In genomic region chr5:86766103-86766502, GRCh38 we compare ENCODE assay signal across 15 cellular contexts.
DNase-seq lines count a peak whose midpoint lies in the region; TF ChIP-seq lines count a peak whose summit lies in the region.
"Had no signal": no experiment of that assay in that cellular context is flagged by ENCODE, and none has a peak within 500 bp of the region (broad histone marks: within the 10 kb centered on the region; RNA-seq: fewer than 3 reads in every experiment).

No MANE protein-coding gene starts in this region.

- H2AFZ ChIP-seq in SK-N-SH (ENCODE audit: low read depth) = no peak overlapping the region
- H2AFZ ChIP-seq: GM23338 had no signal

- BruUV-seq in A673 (replicated peaks; lab: Mats Ljungman, UMichigan) = no TSS peak

- no peak for TF ChIP-seq RAD21 in SK-N-SH (IDR thresholded peaks at IDR 0.05; ENCODE audit: low read length)

- H3K4me3 Mint-ChIP-seq in endothelial cell (ENCODE audit: unreplicated experiment) = no peak overlapping the region
- H3K4me3 Mint-ChIP-seq: B cell; CD4-positive, alpha-beta T cell; GM23338 had no signal

- H3K36me3 ChIP-seq in A673 (ENCODE audit: insufficient read depth, low read length, poor library complexity, severe bottlenecking) = no peaks in the 10 kb centered on the region
- H3K36me3 ChIP-seq in SK-N-SH (replicated peaks in 1 of 2; ENCODE audit: control insufficient read depth in 1 of 2, insufficient read depth in 2 of 2, low read length in 1 of 2) = no peaks in the 10 kb centered on the region

- DNase-seq in A673 (ENCODE audit: low spot score) (peak; percentile 4), G401 (ENCODE audit: low spot score) (peak; percentile 87), cerebellum (ENCODE audit: low spot score) (peak; percentile 34), putamen (ENCODE audit: low spot score) (peak; percentile 73), endothelial cell (ENCODE audit: low spot score) (no peak), SK-N-SH (no peak), DMS153 (lab: John Stamatoyannopoulos, UW) (no peak)
- DNase-seq: CD4-positive, alpha-beta T cell; DMS53; H7; IMR-90; KBM-7 had no signal

- H3K9me3 ChIP-seq in A673 (ENCODE audit: low read depth, low read length, poor library complexity, severe bottlenecking) (no peaks in the 10 kb centered on the region), SK-N-SH (no peaks in the 10 kb centered on the region)

- intact Hi-C loops in A673 (cut with micrococcal nuclease; ENCODE audit: unreplicated experiment) = no loop called here

- 13% methylated on average over 1 of the region's 1 CpG for WGBS in SK-N-SH (ENCODE audit: low lambda C conversion rate)

- no peaks in the 10 kb centered on the region for H3K27me3 Mint-ChIP-seq in endothelial cell (ENCODE audit: unreplicated experiment)
- H3K27me3 Mint-ChIP-seq: B cell had no signal

- H3K27me3 ChIP-seq in A673 (replicated peaks; ENCODE audit: insufficient read depth, low read depth, low read length, poor library complexity) (no peaks in the 10 kb centered on the region), SK-N-SH (ENCODE audit: insufficient read depth) (no peaks in the 10 kb centered on the region)

- no peaks in the 10 kb centered on the region for H3K79me2 ChIP-seq in SK-N-SH (ENCODE audit: insufficient read depth)

- no peak overlapping the region for H3K27ac ChIP-seq in A673 (ENCODE audit: low read depth, low read length, poor library complexity, severe bottlenecking)
- no peak overlapping the region for H3K27ac ChIP-seq in SK-N-SH (ENCODE audit: low read depth in 2 of 2, low read length in 1 of 2)

- H3K4me2 ChIP-seq in SK-N-SH = no peak overlapping the region
- H3K4me2 ChIP-seq: GM23338 had no signal

- H3K4me3 ChIP-seq in A673 (ENCODE audit: low read depth, low read length, poor library complexity, severe bottlenecking) (no peak overlapping the region), SK-N-SH (ENCODE audit: low read depth in 2 of 2, low read length in 1 of 2) (no peak overlapping the region)
- H3K4me3 ChIP-seq: GM12878, GM23338 had no signal

- H3K36me3 Mint-ChIP-seq in endothelial cell (ENCODE audit: low read depth, unreplicated experiment) = peaks cover 5% of the 10 kb centered on the region

- H3K9ac ChIP-seq in SK-N-SH = no peak overlapping the region

- H3K4me1 Mint-ChIP-seq in endothelial cell (ENCODE audit: unreplicated experiment) = no peaks in the 10 kb centered on the region
- H3K4me1 Mint-ChIP-seq: B cell had no signal

- no peaks in the 10 kb centered on the region for H3F3A ChIP-seq in SK-N-SH (replicated peaks; ENCODE audit: insufficient read depth)

- H3K27ac Mint-ChIP-seq in endothelial cell (ENCODE audit: unreplicated experiment) = no peak overlapping the region
- H3K27ac Mint-ChIP-seq: B cell; CD4-positive, alpha-beta T cell; GM23338 had no signal

- POLR2A ChIA-PET in A673 (lab: Charles Lee; ENCODE audit: low non-redundant PET) (no interaction called here), SK-N-SH (lab: Yijun Ruan, JAX) (no interaction called here)

- H3K9me2 ChIP-seq in SK-N-SH = peaks cover 3% of the 10 kb centered on the region; the same call in 1 of the 2 replicates

- H3K4me1 ChIP-seq in A673 (ENCODE audit: insufficient read depth, low read length, poor library complexity, severe bottlenecking) (no peaks in the 10 kb centered on the region), SK-N-SH (ENCODE audit: control insufficient read depth in 1 of 2, insufficient read depth in 2 of 2, low read depth in 1 of 2, low read length in 1 of 2) (no peaks in the 10 kb centered on the region)

- no peaks in the 10 kb centered on the region for H3K9me3 Mint-ChIP-seq in endothelial cell (ENCODE audit: unreplicated experiment)

- TF ChIP-seq CTCF in A673 (conservative IDR thresholded peaks at IDR 0.05; ENCODE audit: low read depth, low read length) = no peak
- no peak for TF ChIP-seq CTCF in endothelial cell (IDR thresholded peaks at IDR 0.05; ENCODE audit: unreplicated experiment)
- no peak for TF ChIP-seq CTCF in SK-N-SH (IDR thresholded peaks at IDR 0.05)

- H4K20me1 ChIP-seq in SK-N-SH (ENCODE audit: insufficient read depth) = no peaks in the 10 kb centered on the region

- in situ Hi-C loops in G401 (cut with HindIII; ENCODE audit: low sequenced_read_pairs) = no loop called here

- CTCF ChIA-PET in A673 (lab: Charles Lee) = no interaction called here
- CTCF ChIA-PET in SK-N-SH (lab: Yijun Ruan, JAX) = interaction anchor here (0.7 kb wide), 1 partner anchor 1950 kb away, joined by 5 read pairs; no protein-coding TSS in a partner anchor

- no peak for TF ChIP-seq EP300 in SK-N-SH (IDR thresholded peaks at IDR 0.05; ENCODE audit: borderline replicate concordance in 1 of 2, low read depth in 1 of 2, low read length in 1 of 2)

TF ChIP-seq in SK-N-SH, 30 proteins besides CTCF, POLR2A, EP300 and RAD21:
- TF ChIP-seq SIN3A (IDR thresholded peaks at IDR 0.05; ENCODE audit: borderline replicate concordance, low read depth, low read length) (no peak), RXRA (IDR thresholded peaks at IDR 0.05; ENCODE audit: borderline replicate concordance, low read depth) (no peak), NFIC (IDR thresholded peaks at IDR 0.05; ENCODE audit: borderline replicate concordance) (no peak)

Comparison
In these comparisons a context has a peak if more than half of its experiments do, and no peak if none do; other contexts are left out.
1. DNase-seq: peak in A673 (single experiment), G401 (single experiment), cerebellum (single experiment) and putamen (single experiment); none in endothelial cell (single experiment), SK-N-SH (single experiment) and DMS153 (single experiment).